20 cellular contexts compared by ENCODE assay signal in the genomic region with DNA sequence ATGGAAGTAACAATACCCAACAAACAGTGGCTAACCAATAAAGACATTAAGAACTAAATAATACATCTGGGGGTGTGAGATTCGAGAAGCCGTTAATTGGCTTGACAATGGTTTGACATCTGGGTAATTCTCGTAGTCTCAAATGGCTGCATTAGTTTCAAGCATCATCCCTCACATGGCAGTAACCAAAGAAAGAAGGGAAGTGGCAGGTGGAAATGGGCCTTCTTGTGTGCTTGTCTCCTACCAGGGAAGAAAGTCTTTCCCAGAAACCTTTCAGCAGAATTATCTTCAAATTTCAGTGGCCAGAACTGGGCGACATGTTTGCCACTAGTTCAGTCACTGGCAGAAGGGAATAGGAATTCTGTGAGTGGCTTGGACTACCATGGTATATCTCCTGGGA. TPM values are rescaled to one million over a fixed set of nuclear protein-coding genes. Genes with fewer than 3 reads are reported as not detected.
A peak's percentile ranks its signal among the peaks of the same experiment; 100 is the strongest.
DNase-seq lines count a peak whose midpoint lies in the region; ATAC-seq and TF ChIP-seq lines count a peak whose summit lies in the region.
"Had no signal": no experiment of that assay in that cellular context is flagged by ENCODE, and none has a peak within 500 bp of the region (broad histone marks: within the 10 kb centered on the region; RNA-seq: fewer than 3 reads in every experiment).

No MANE protein-coding gene starts in this region.

- no peak overlapping the region for H3K9ac ChIP-seq in OCI-LY1 (ENCODE audit: low read length)

- H3K27ac ChIP-seq in OCI-LY1 (ENCODE audit: low read depth, low read length, poor library complexity, severe bottlenecking): peak overlapping the region; percentile 92
- H3K27ac ChIP-seq: coronary artery, left ventricle myocardium inferior, SJSA1 had no signal

- no peak overlapping the region for H3K4me2 ChIP-seq in OCI-LY1 (ENCODE audit: low read length)
- H3K4me2 ChIP-seq: GM23338 had no signal

- H3K9me3 Mint-ChIP-seq in activated naive CD4-positive, alpha-beta T cell treated with anti-CD3 and anti-CD28 coated beads, Interleukin-2, amount 10 ng/mL, durations not matched to agents 7 days and 5 days: no peaks in the 10 kb centered on the region
- H3K9me3 Mint-ChIP-seq in activated naive CD8-positive, alpha-beta T cell treated with anti-CD3 and anti-CD28 coated beads for 36 hours: peaks cover 6% of the 10 kb centered on the region
- H3K9me3 Mint-ChIP-seq in stimulated activated effector memory CD8-positive, alpha-beta T cell treated with anti-CD3 and anti-CD28 coated beads, Interleukin-12 subunit alpha, Interleukin-12 subunit beta, amount 100 ng/mL, for 72 hours: no peaks in the 10 kb centered on the region
- H3K9me3 Mint-ChIP-seq: GM23338 had no signal

- H2AFZ ChIP-seq in OCI-LY1 (ENCODE audit: low read length): no peak overlapping the region
- H2AFZ ChIP-seq: GM23338 had no signal

- DNase-seq in activated naive CD4-positive, alpha-beta T cell treated with anti-CD3 and anti-CD28 coated beads, Interleukin-2, amount 10 ng/mL, durations not matched to agents 7 days and 5 days: no peak
- DNase-seq in activated naive CD4-positive, alpha-beta T cell treated with Interleukin-2 at 50 U/mL for 16 hours: no peak
- DNase-seq in activated naive CD8-positive, alpha-beta T cell treated with anti-CD3 and anti-CD28 coated beads for 36 hours: no peak
- peak in 1 of 2 donors; percentile 26 for DNase-seq in stimulated activated effector memory CD8-positive, alpha-beta T cell treated with anti-CD3 and anti-CD28 coated beads, Interleukin-12 subunit alpha, Interleukin-12 subunit beta, amount 100 ng/mL, for 72 hours (ENCODE audit: low spot score in 2 of 2)
- DNase-seq in H7: no peak
- DNase-seq in NCI-H1694 treated with DMSO at 0.1 percent for 48 hours (lab: John Stamatoyannopoulos, UW): no peak
- DNase-seq: left ventricle myocardium inferior; NCI-H1105 treated with DMSO at 0.1 percent for 48 hours; NCI-H2171; NCI-H69; nucleus accumbens; Peyer's patch; retina; stimulated activated CD4-positive, alpha-beta T cell treated with anti-CD3 and anti-CD28 coated beads, Interleukin-12 subunit alpha, Interleukin-12 subunit beta, amount 100 ng/mL, for 4 hours; stimulated activated CD8-positive, alpha-beta memory T cell treated with anti-CD3 and anti-CD28 coated beads, Interleukin-4, amount 100 ng/mL, for 48 hours had no signal

- peaks cover 41% of the 10 kb centered on the region for H3K4me1 ChIP-seq in OCI-LY1 (ENCODE audit: insufficient read depth, low read length, severe bottlenecking)
- H3K4me1 ChIP-seq: left ventricle myocardium inferior had no signal

- H3F3A ChIP-seq in OCI-LY1 (ENCODE audit: insufficient read depth, low read length): peaks cover 13% of the 10 kb centered on the region

- no peaks in the 10 kb centered on the region for H3K9me2 ChIP-seq in OCI-LY1 (ENCODE audit: low read depth, low read length)

- H3K4me3 Mint-ChIP-seq in activated naive CD4-positive, alpha-beta T cell treated with anti-CD3 and anti-CD28 coated beads, Interleukin-2, amount 10 ng/mL, durations not matched to agents 7 days and 5 days: no peak overlapping the region
- H3K4me3 Mint-ChIP-seq in activated naive CD8-positive, alpha-beta T cell treated with anti-CD3 and anti-CD28 coated beads for 36 hours: no peak overlapping the region
- no peak overlapping the region for H3K4me3 Mint-ChIP-seq in stimulated activated effector memory CD8-positive, alpha-beta T cell treated with anti-CD3 and anti-CD28 coated beads, Interleukin-12 subunit alpha, Interleukin-12 subunit beta, amount 100 ng/mL, for 72 hours
- H3K4me3 Mint-ChIP-seq: GM23338 had no signal

- CTCF ChIA-PET in activated naive CD4-positive, alpha-beta T cell treated with anti-CD3 and anti-CD28 coated beads, Interleukin-2, amount 10 ng/mL, durations not matched to agents 7 days and 5 days (lab: Charles Lee): no interaction called here

- no peaks in the 10 kb centered on the region for H3K9me3 ChIP-seq in OCI-LY1 (ENCODE audit: low read length)
- H3K9me3 ChIP-seq: left ventricle myocardium inferior, Peyer's patch, SJSA1 had no signal

- H3K79me2 ChIP-seq in OCI-LY1 (ENCODE audit: insufficient read depth, low read length): peaks cover 8% of the 10 kb centered on the region

- peaks cover 79% of the 10 kb centered on the region for H3K36me3 Mint-ChIP-seq in activated naive CD4-positive, alpha-beta T cell treated with anti-CD3 and anti-CD28 coated beads, Interleukin-2, amount 10 ng/mL, durations not matched to agents 7 days and 5 days
- H3K36me3 Mint-ChIP-seq in activated naive CD8-positive, alpha-beta T cell treated with anti-CD3 and anti-CD28 coated beads for 36 hours: peaks cover 76% of the 10 kb centered on the region
- peaks cover 100% of the 10 kb centered on the region for H3K36me3 Mint-ChIP-seq in stimulated activated effector memory CD8-positive, alpha-beta T cell treated with anti-CD3 and anti-CD28 coated beads, Interleukin-12 subunit alpha, Interleukin-12 subunit beta, amount 100 ng/mL, for 72 hours

- no peak for ATAC-seq in stimulated activated effector memory CD8-positive, alpha-beta T cell treated with anti-CD3 and anti-CD28 coated beads, Interleukin-12 subunit alpha, Interleukin-12 subunit beta, amount 100 ng/mL, for 72 hours
- ATAC-seq in HG03520 (IDR thresholded peaks at IDR 0.05; ENCODE audit: unreplicated experiment): no peak
- ATAC-seq: GM23338 had no signal

- TF ChIP-seq CTCF in OCI-LY1 (IDR thresholded peaks at IDR 0.05; ENCODE audit: low read length): no peak

- H3K4me1 Mint-ChIP-seq in activated naive CD4-positive, alpha-beta T cell treated with anti-CD3 and anti-CD28 coated beads, Interleukin-2, amount 10 ng/mL, durations not matched to agents 7 days and 5 days: peaks cover 85% of the 10 kb centered on the region
- H3K4me1 Mint-ChIP-seq in activated naive CD8-positive, alpha-beta T cell treated with anti-CD3 and anti-CD28 coated beads for 36 hours: peaks cover 80% of the 10 kb centered on the region
- peaks cover 72% of the 10 kb centered on the region for H3K4me1 Mint-ChIP-seq in stimulated activated effector memory CD8-positive, alpha-beta T cell treated with anti-CD3 and anti-CD28 coated beads, Interleukin-12 subunit alpha, Interleukin-12 subunit beta, amount 100 ng/mL, for 72 hours
- H3K4me1 Mint-ChIP-seq: GM23338 had no signal

- H3K4me3 ChIP-seq in OCI-LY1 (ENCODE audit: low read depth, low read length, poor library complexity, severe bottlenecking) (no peak overlapping the region), H7 (ENCODE audit: insufficient read depth, low read depth, low read length) (no peak overlapping the region)
- H3K4me3 ChIP-seq: coronary artery, GM23338, left ventricle myocardium inferior, Peyer's patch, SJSA1 had no signal

- no peaks in the 10 kb centered on the region for H3K27me3 Mint-ChIP-seq in activated naive CD4-positive, alpha-beta T cell treated with anti-CD3 and anti-CD28 coated beads, Interleukin-2, amount 10 ng/mL, durations not matched to agents 7 days and 5 days
- H3K27me3 Mint-ChIP-seq in activated naive CD8-positive, alpha-beta T cell treated with anti-CD3 and anti-CD28 coated beads for 36 hours: no peaks in the 10 kb centered on the region

- no peaks in the 10 kb centered on the region for H3K27me3 ChIP-seq in OCI-LY1 (ENCODE audit: insufficient read depth, low read length)
- no peaks in the 10 kb centered on the region for H3K27me3 ChIP-seq in H7 (ENCODE audit: control insufficient read depth, insufficient read depth, low read length)
- H3K27me3 ChIP-seq: Peyer's patch, SJSA1 had no signal

- H4K20me1 ChIP-seq in OCI-LY1 (ENCODE audit: insufficient read depth, low read length): no peaks in the 10 kb centered on the region

- H3K27ac Mint-ChIP-seq in activated naive CD4-positive, alpha-beta T cell treated with anti-CD3 and anti-CD28 coated beads, Interleukin-2, amount 10 ng/mL, durations not matched to agents 7 days and 5 days: peak overlapping the region; percentile 99
- H3K27ac Mint-ChIP-seq in activated naive CD8-positive, alpha-beta T cell treated with anti-CD3 and anti-CD28 coated beads for 36 hours: peak overlapping the region; percentile 95
- H3K27ac Mint-ChIP-seq in stimulated activated effector memory CD8-positive, alpha-beta T cell treated with anti-CD3 and anti-CD28 coated beads, Interleukin-12 subunit alpha, Interleukin-12 subunit beta, amount 100 ng/mL, for 72 hours: peak overlapping the region; percentile 95
- H3K27ac Mint-ChIP-seq: GM23338 had no signal

- H3K36me3 ChIP-seq in OCI-LY1 (ENCODE audit: insufficient read depth, low read length) (peaks cover 80% of the 10 kb centered on the region), H7 (replicated peaks; ENCODE audit: control insufficient read depth, insufficient read depth, low read length) (peaks cover 16% of the 10 kb centered on the region)

RNA-seq across cellular contexts. Expression of a gene that starts 10.4 kb away (rescaled TPM):
- total RNA-seq in activated naive CD8-positive, alpha-beta T cell treated with anti-CD3 and anti-CD28 coated beads for 36 hours: 100 to 1,000 TPM; 180 to 198 TPM
- 15.6 and 23.2 TPM in 2 replicates for total RNA-seq in H7 (2014; rRNA removed; shearing (Covaris generic))

RNA-seq across cellular contexts. Expression of a gene that starts 16.5 kb away (rescaled TPM):
- 10 to 100 TPM; 72.9 to 75.1 TPM for total RNA-seq in activated naive CD8-positive, alpha-beta T cell treated with anti-CD3 and anti-CD28 coated beads for 36 hours
- 45.3 and 49.4 TPM in 2 replicates for total RNA-seq in H7 (2014; rRNA removed; shearing (Covaris generic))
